ENCODE assay signal across 8 cellular contexts in genomic region chr15:91853501-91853967, GRCh38. TPM values are rescaled to one million over a fixed set of nuclear protein-coding genes. Genes with fewer than 3 reads are reported as not detected.
DNase-seq lines count a peak whose midpoint lies in the region; ATAC-seq, FAIRE-seq and TF ChIP-seq lines count a peak whose summit lies in the region.

Gene SLCO3A1 (plus strand): TSS chr15:91853708.

- peak within 1 kb of the TSS; percentile 92 for H3K27ac Mint-ChIP-seq in CD4-positive, alpha-beta T cell

- intact Hi-C loops in CD4-positive, alpha-beta T cell (cut with DNase I, micrococcal nuclease), result loop anchor here (2.0 to 10.0 kb wide), 3 partner anchors 87 to 921 kb away; partner anchors contain the start of gene HDDC3 (in 1 of the 2)

- H3K4me2 ChIP-seq in SU-DHL-6 (ENCODE audit: low read depth, low read length, poor library complexity, severe bottlenecking), result peak within 1 kb of the TSS; percentile 78
- peak within 1 kb of the TSS; percentile 96 for H3K4me2 ChIP-seq in hepatocyte

- H3K9me2 ChIP-seq in SU-DHL-6 (replicated peaks; ENCODE audit: insufficient read depth, low read length) (no peaks in the 10 kb centered on the region), hepatocyte (replicated peaks; ENCODE audit: insufficient read depth) (no peaks in the 10 kb centered on the region)

- peaks cover 4% of the 10 kb centered on the region for H3K36me3 Mint-ChIP-seq in CD4-positive, alpha-beta T cell (ENCODE audit: low read depth)

- ATAC-seq in CD4-positive, alpha-beta T cell (ENCODE audit: poor library complexity), result peak; percentile 35
- peak; percentile 24 for ATAC-seq in GM21381 (IDR thresholded peaks at IDR 0.05; ENCODE audit: unreplicated experiment)

- peaks cover 42% of the 10 kb centered on the region for H3F3A ChIP-seq in SU-DHL-6 (ENCODE audit: insufficient read depth)

- peak within 1 kb of the TSS; percentile 65 for H3K9ac ChIP-seq in SU-DHL-6 (ENCODE audit: low read length)

- H3K27me3 Mint-ChIP-seq in CD4-positive, alpha-beta T cell, result no peaks in the 10 kb centered on the region

- H2AFZ ChIP-seq in SU-DHL-6 (ENCODE audit: low read depth, low read length, severe bottlenecking), result peak within 1 kb of the TSS; percentile 90
- peak within 1 kb of the TSS; percentile 88 for H2AFZ ChIP-seq in hepatocyte

- no peak for FAIRE-seq in HTR-8/SVneo (lab: Jason Lieb, UNC)

- H3K4me3 Mint-ChIP-seq in CD4-positive, alpha-beta T cell, result peak within 1 kb of the TSS; percentile 94

- POLR2A ChIA-PET in CD4-positive, alpha-beta T cell (lab: Charles Lee), result interaction anchor here (1.2 to 4.0 kb wide), 3 partner anchors 11 to 88 kb away, joined by 4 to 15 read pairs (median 12); no protein-coding TSS in a partner anchor

- 0 out of 2 replicates have a peak, but pooled peaks cover 3% of the 10 kb centered on the region for H3K79me2 ChIP-seq in SU-DHL-6 (ENCODE audit: insufficient read depth, low read length)
- no peaks in the 10 kb centered on the region for H3K79me2 ChIP-seq in hepatocyte

- peak within 1 kb of the TSS; percentile 73 for H3K27ac ChIP-seq in CD4-positive, alpha-beta T cell (ENCODE audit: low read depth, low read length)
- peak within 1 kb of the TSS; percentile 91 for H3K27ac ChIP-seq in SU-DHL-6 (ENCODE audit: low read depth, low read length)
- H3K27ac ChIP-seq in hepatocyte, result peak within 1 kb of the TSS; percentile 66

- WGBS in hepatocyte (ENCODE audit: low lambda C conversion rate, missing lambda C conversion rate), result 2% methylated on average over 20 of the region's 70 CpGs

- no peaks in the 10 kb centered on the region for H3K9me3 Mint-ChIP-seq in CD4-positive, alpha-beta T cell

- DNase-seq in CD4-positive, alpha-beta T cell, result peak; percentile 56 to 79 (median 68)
- DNase-seq in HTR-8/SVneo (ENCODE audit: insufficient read length, low spot score) (peak; percentile 22), anterior cingulate cortex (lab: John Stamatoyannopoulos, UW) (peak in 49 of 58 donors; percentile 33 to 89 (median 70)), hepatocyte (ENCODE audit: low spot score) (peak; percentile 65), retinal pigment epithelial cell (ENCODE audit: low read depth) (no peak), T1000 (lab: John Stamatoyannopoulos, UW) (no peak)

- no peaks in the 10 kb centered on the region for H3K9me3 ChIP-seq in CD4-positive, alpha-beta T cell (ENCODE audit: control insufficient read depth, low read length)
- H3K9me3 ChIP-seq in SU-DHL-6 (ENCODE audit: insufficient read depth, low read length) (no peaks in the 10 kb centered on the region), hepatocyte (ENCODE audit: low read depth) (no peaks in the 10 kb centered on the region)

- H3K4me1 Mint-ChIP-seq in CD4-positive, alpha-beta T cell (ENCODE audit: low read depth), result peaks cover 78% of the 10 kb centered on the region

- no peak for TF ChIP-seq CTCF in CD4-positive, alpha-beta T cell (IDR thresholded peaks at IDR 0.05)
- TF ChIP-seq CTCF in SU-DHL-6 (IDR thresholded peaks at IDR 0.05; ENCODE audit: insufficient read depth, low read length, poor library complexity, severe bottlenecking), result no peak
- TF ChIP-seq CTCF in hepatocyte (IDR thresholded peaks at IDR 0.05; ENCODE audit: poor library complexity), result no peak
- TF ChIP-seq CTCF in retinal pigment epithelial cell (conservative IDR thresholded peaks at IDR 0.05; ENCODE audit: low read depth, low read length), result no peak

- no peaks in the 10 kb centered on the region for H3K27me3 ChIP-seq in CD4-positive, alpha-beta T cell (ENCODE audit: control insufficient read depth, insufficient read depth, low read length)
- H3K27me3 ChIP-seq in SU-DHL-6 (ENCODE audit: low read length), result no peaks in the 10 kb centered on the region
- peaks cover 42% of the 10 kb centered on the region for H3K27me3 ChIP-seq in hepatocyte

- H3K36me3 ChIP-seq in SU-DHL-6 (ENCODE audit: low read length) (no peaks in the 10 kb centered on the region), hepatocyte (replicated peaks; ENCODE audit: insufficient read depth, low read depth) (no peaks in the 10 kb centered on the region)

- CTCF ChIA-PET in CD4-positive, alpha-beta T cell (lab: Charles Lee), result interaction anchor here (0.5 to 1.7 kb wide), 15 partner anchors 9 to 691 kb away, joined by 3 to 7 read pairs (median 4); no protein-coding TSS in a partner anchor

- H4K20me1 ChIP-seq in SU-DHL-6 (ENCODE audit: low read depth, low read length) (peaks cover 6% of the 10 kb centered on the region), hepatocyte (ENCODE audit: insufficient read depth, poor library complexity, severe bottlenecking) (no peaks in the 10 kb centered on the region)

- H3K4me3 ChIP-seq in SU-DHL-6 (ENCODE audit: insufficient read depth, low read length, poor library complexity, severe bottlenecking) (peak within 1 kb of the TSS; percentile 57), hepatocyte (peak within 1 kb of the TSS; percentile 82), retinal pigment epithelial cell (ENCODE audit: low read length) (peak within 1 kb of the TSS; percentile 78)

- H3K4me1 ChIP-seq in hepatocyte (ENCODE audit: insufficient read depth), result no peaks in the 10 kb centered on the region

RNA-seq across cellular contexts. Expression of gene SLCO3A1, which starts in this region (rescaled TPM):
- total RNA-seq in CD4-positive, alpha-beta T cell, result 10 to 100 TPM; 29.5 to 30.4 TPM
- 1.3 and 1.5 TPM in 2 replicates for total RNA-seq in hepatocyte
- 4.5 and 5.4 TPM in 2 replicates for polyA plus RNA-seq in hepatocyte

Comparison
In these comparisons a context has a peak if more than half of its experiments do, and no peak if none do; other contexts are left out.
1. RNA of gene SLCO3A1 (total RNA-seq): 29.5 to 30.4 TPM in CD4-positive, alpha-beta T cell; 1.3 to 1.5 TPM in hepatocyte; every median in the first group is over 10 times any median in the second.
2. DNase-seq: peak in CD4-positive, alpha-beta T cell (10 of 10), HTR-8/SVneo (single experiment), anterior cingulate cortex (49 of 58) and hepatocyte (single experiment); none in retinal pigment epithelial cell (single experiment) and T1000 (single experiment).
3. Peak in every context shown above with its lines, with median percentiles within 50 percentile points of each other: H3K27ac ChIP-seq and H3K4me3 ChIP-seq.